Comparison of ENCODE assay signal across 15 cellular contexts in the genomic region with DNA sequence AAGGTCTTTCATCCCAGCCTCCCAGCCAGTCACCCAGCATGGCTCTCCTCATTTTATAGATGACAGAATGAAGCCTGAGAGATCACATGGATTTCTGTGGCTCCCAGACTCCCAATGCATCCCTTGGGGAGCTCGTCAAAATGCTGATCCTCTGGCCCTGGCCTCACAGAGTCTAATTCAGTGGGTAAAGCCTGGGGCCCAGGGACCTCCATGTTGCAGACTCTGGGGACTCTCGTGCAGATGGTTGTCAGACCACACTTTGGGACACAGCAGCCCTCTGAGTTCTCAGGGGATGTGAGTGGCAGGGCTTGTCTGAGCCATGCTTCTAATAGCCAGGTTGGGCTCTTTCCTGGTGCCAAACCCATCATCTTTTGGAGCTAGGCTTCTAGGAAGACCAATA.
DNase-seq lines count a peak whose midpoint lies in the region; ATAC-seq and TF ChIP-seq lines count a peak whose summit lies in the region.
"Had no signal": no experiment of that assay in that cellular context is flagged by ENCODE, and none has a peak within 500 bp of the region (broad histone marks: within the 10 kb centered on the region; RNA-seq: fewer than 3 reads in every experiment).

No MANE protein-coding gene starts in this region.

- H3K9me3 ChIP-seq in Karpas-422 (ENCODE audit: low read length) (no peaks in the 10 kb centered on the region), RWPE2 (ENCODE audit: severe bottlenecking) (no peaks in the 10 kb centered on the region), mesenchymal stem cell (ENCODE audit: control insufficient read depth, low read length) (no peaks in the 10 kb centered on the region), upper lobe of right lung (no peaks in the 10 kb centered on the region)

- peak overlapping the region; percentile 56 for H2BK15ac ChIP-seq in mesenchymal stem cell (ENCODE audit: low read depth, poor library complexity, severe bottlenecking)

- no peak overlapping the region for H3K18ac ChIP-seq in mesenchymal stem cell (ENCODE audit: low read depth in 1 of 2, low read length in 2 of 2)

- TF ChIP-seq CTCF in RWPE2 (IDR thresholded peaks at IDR 0.05; ENCODE audit: poor library complexity, severe bottlenecking) = no peak
- TF ChIP-seq CTCF in upper lobe of right lung (IDR thresholded peaks at IDR 0.05) = no peak
- TF ChIP-seq CTCF in brain microvascular endothelial cell (IDR thresholded peaks at IDR 0.05; ENCODE audit: low read depth, low read length, missing control alignments) = no peak

- no peak overlapping the region for H3K23ac ChIP-seq in mesenchymal stem cell (ENCODE audit: low read length in 2 of 2)

- H3K79me2 ChIP-seq in Karpas-422 (ENCODE audit: low read length) = no peaks in the 10 kb centered on the region

- H3K27ac ChIP-seq in Karpas-422 (ENCODE audit: low read length) = no peak overlapping the region
- H3K27ac ChIP-seq in RWPE2 (ENCODE audit: poor library complexity, severe bottlenecking) = no peak overlapping the region
- H3K27ac ChIP-seq in mesenchymal stem cell (ENCODE audit: low read length, poor library complexity, severe bottlenecking) = no peak overlapping the region
- no peak overlapping the region for H3K27ac ChIP-seq in upper lobe of right lung
- H3K27ac ChIP-seq in brain microvascular endothelial cell = no peak overlapping the region
- H3K27ac ChIP-seq: GM23248 had no signal

- H3K14ac ChIP-seq in mesenchymal stem cell (ENCODE audit: low read length in 2 of 2) = no peak overlapping the region

- intact Hi-C loops in upper lobe of right lung (cut with DNase I) = no loop called here

- in situ Hi-C loops in brain microvascular endothelial cell (cut with HindIII; ENCODE audit: low pct_ligation_motif_present, low sequenced_read_pairs) = no loop called here

- H2AK5ac ChIP-seq in mesenchymal stem cell (ENCODE audit: low read length, severe bottlenecking) = no peak overlapping the region

- H4K91ac ChIP-seq in mesenchymal stem cell (ENCODE audit: low read length) = no peak overlapping the region

- H3K4me2 ChIP-seq in Karpas-422 (ENCODE audit: low read depth, low read length, poor library complexity, severe bottlenecking) (no peak overlapping the region), mesenchymal stem cell (ENCODE audit: low read length, poor library complexity, severe bottlenecking) (no peak overlapping the region)

- peak; percentile 29 for DNase-seq in Karpas-422
- peak; percentile 21 for DNase-seq in RWPE2 (ENCODE audit: low spot score)
- no peak for DNase-seq in mesenchymal stem cell
- peak; percentile 23 for DNase-seq in upper lobe of right lung
- no peak for DNase-seq in brain microvascular endothelial cell
- DNase-seq in NCI-H1694 (lab: John Stamatoyannopoulos, UW) = no peak
- DNase-seq: C1 segment of cervical spinal cord; Calu3; CD4-positive, alpha-beta memory T cell; COR-L47; DMS53; DMS79 treated with DMSO at 0.1 percent for 48 hours; GF-D8; GM23248; HCEC 1CT had no signal

- peaks cover 10% of the 10 kb centered on the region for H3K4me1 ChIP-seq in Karpas-422 (ENCODE audit: low read length)
- peaks cover 11% of the 10 kb centered on the region for H3K4me1 ChIP-seq in RWPE2 (ENCODE audit: insufficient read depth, poor library complexity, severe bottlenecking)
- H3K4me1 ChIP-seq in mesenchymal stem cell (ENCODE audit: control insufficient read depth, insufficient read depth, low read depth, low read length) = peaks cover 11% of the 10 kb centered on the region
- H3K4me1 ChIP-seq in upper lobe of right lung = no peaks in the 10 kb centered on the region

- H2AFZ ChIP-seq in Karpas-422 (ENCODE audit: low read length) (no peak overlapping the region), mesenchymal stem cell (ENCODE audit: low read depth, low read length) (no peak overlapping the region)
- H2AFZ ChIP-seq: GM23248 had no signal

- 98% methylated on average over 2 of the region's 2 CpGs for WGBS in mesenchymal stem cell

- no peak overlapping the region for H2BK120ac ChIP-seq in mesenchymal stem cell (ENCODE audit: low read depth, low read length)

- H3K4me3 ChIP-seq in Karpas-422 (ENCODE audit: low read length) (no peak overlapping the region), RWPE2 (ENCODE audit: severe bottlenecking) (no peak overlapping the region), mesenchymal stem cell (ENCODE audit: insufficient read depth in 1 of 2, low read depth in 1 of 2, low read length in 2 of 2) (no peak overlapping the region), upper lobe of right lung (no peak overlapping the region), brain microvascular endothelial cell (ENCODE audit: low read depth, low read length) (no peak overlapping the region)
- H3K4me3 ChIP-seq: GM23248 had no signal

- H3K36me3 ChIP-seq in Karpas-422 (ENCODE audit: insufficient read depth, low read length) (no peaks in the 10 kb centered on the region), RWPE2 (ENCODE audit: low read depth) (peaks cover 6% of the 10 kb centered on the region; the same call in 1 of the 2 replicates), mesenchymal stem cell (ENCODE audit: control insufficient read depth in 1 of 2, insufficient read depth in 2 of 2, low read depth in 1 of 2, low read length in 2 of 2) (peaks cover 33 to 70% of the 10 kb centered on the region in 2 experiments), upper lobe of right lung (no peaks in the 10 kb centered on the region), brain microvascular endothelial cell (replicated peaks) (peaks cover 9% of the 10 kb centered on the region)

- H3K27me3 ChIP-seq in Karpas-422 (ENCODE audit: low read length) (no peaks in the 10 kb centered on the region), RWPE2 (ENCODE audit: insufficient read depth, poor library complexity, severe bottlenecking) (no peaks in the 10 kb centered on the region), mesenchymal stem cell (ENCODE audit: control insufficient read depth in 1 of 2, insufficient read depth in 1 of 2, low read length in 2 of 2) (no peaks in the 10 kb centered on the region), upper lobe of right lung (no peaks in the 10 kb centered on the region), brain microvascular endothelial cell (replicated peaks) (no peaks in the 10 kb centered on the region)

- no peak overlapping the region for H2BK5ac ChIP-seq in mesenchymal stem cell (ENCODE audit: low read depth, low read length, poor library complexity, severe bottlenecking)

- no peak overlapping the region for H2BK12ac ChIP-seq in mesenchymal stem cell (ENCODE audit: low read length in 2 of 2)

- no peaks in the 10 kb centered on the region for H3K9me2 ChIP-seq in Karpas-422 (replicated peaks; ENCODE audit: insufficient read depth, low read length)

- H3K79me1 ChIP-seq in mesenchymal stem cell (replicated peaks; ENCODE audit: low read length, poor library complexity, severe bottlenecking) = peaks cover 53% of the 10 kb centered on the region

- no peak overlapping the region for H3K9ac ChIP-seq in Karpas-422 (ENCODE audit: low read length)
- H3K9ac ChIP-seq in mesenchymal stem cell (ENCODE audit: low read length) = no peak overlapping the region
- H3K9ac ChIP-seq: GM23248 had no signal

- no peak overlapping the region for H3K4ac ChIP-seq in mesenchymal stem cell (ENCODE audit: low read depth in 1 of 2, low read length in 2 of 2)

- H4K8ac ChIP-seq in mesenchymal stem cell (ENCODE audit: low read length) = no peak overlapping the region

- no peaks in the 10 kb centered on the region for H4K20me1 ChIP-seq in Karpas-422 (ENCODE audit: insufficient read depth, low read depth, low read length)

- ATAC-seq in RWPE2 (ENCODE audit: low read depth) (no peak), upper lobe of right lung (no peak)

Comparison
In these comparisons a context has a peak if more than half of its experiments do, and no peak if none do; other contexts are left out.
1. DNase-seq: peak in Karpas-422 (single experiment), RWPE2 (single experiment) and upper lobe of right lung (single experiment); none in mesenchymal stem cell (single experiment), brain microvascular endothelial cell (single experiment) and NCI-H1694 (single experiment).